ENCODE assay signal across 9 cellular contexts in the genomic region with DNA sequence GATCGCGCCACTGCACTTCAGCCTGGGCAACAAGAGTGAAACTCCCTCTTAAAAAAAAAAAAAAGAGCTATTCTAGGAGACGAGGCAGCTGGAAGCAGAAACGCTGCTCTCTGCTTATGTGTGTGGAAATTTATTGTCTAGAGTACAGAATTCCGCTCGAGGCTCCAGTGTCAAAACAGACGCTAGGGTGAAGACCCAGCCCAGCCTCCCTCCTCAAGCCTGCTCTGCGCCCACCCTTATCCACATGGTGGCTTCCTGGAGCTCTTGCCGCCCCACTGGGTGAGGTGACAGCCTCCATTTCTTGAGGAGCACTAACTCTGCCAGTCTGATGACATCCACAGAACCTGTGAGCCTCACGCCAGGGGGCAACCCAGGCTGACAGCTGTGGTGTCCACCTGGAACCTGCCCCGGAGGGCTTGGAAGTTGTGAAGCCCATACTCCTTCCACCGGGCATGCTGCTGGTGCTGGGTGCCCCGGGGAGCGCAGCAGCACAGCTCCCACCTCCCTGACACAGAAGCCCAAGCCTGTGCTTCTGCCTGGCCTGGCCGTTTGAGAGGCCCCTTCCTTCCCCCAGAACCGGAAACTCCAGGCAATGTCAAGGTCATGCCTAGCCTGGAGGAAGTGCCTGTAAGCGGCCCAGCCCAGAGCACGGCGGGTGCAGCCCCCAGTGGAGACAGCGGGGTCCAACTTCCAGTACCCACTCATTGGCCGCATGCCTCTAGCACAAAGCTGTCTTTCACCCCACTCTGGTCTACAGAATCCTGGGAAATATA. TPM values are rescaled to one million over a fixed set of nuclear protein-coding genes. Genes with fewer than 3 reads are reported as not detected.
A peak's percentile ranks its signal among the peaks of the same experiment; 100 is the strongest.
DNase-seq lines count a peak whose midpoint lies in the region; ATAC-seq and TF ChIP-seq lines count a peak whose summit lies in the region.
"Had no signal": no experiment of that assay in that cellular context is flagged by ENCODE, and none has a peak within 500 bp of the region (broad histone marks: within the 10 kb centered on the region; RNA-seq: fewer than 3 reads in every experiment).

No MANE protein-coding gene starts in this region.

- no peak for TF ChIP-seq CTCF in SK-N-SH (IDR thresholded peaks at IDR 0.05)

- no peaks in the 10 kb centered on the region for H3F3A ChIP-seq in SK-N-SH (replicated peaks; ENCODE audit: insufficient read depth)

- CTCF ChIA-PET in SK-N-SH (lab: Yijun Ruan, JAX) = interaction anchor here (0.9 to 6.3 kb wide), 23 partner anchors 13 to 952 kb away, joined by 3 to 33 read pairs (median 4); no protein-coding TSS in a partner anchor

- whole genome bisulfite sequencing in SK-N-SH (ENCODE audit: low lambda C conversion rate) = 83% methylated on average over 11 of the region's 21 CpGs
- WGBS in right cardiac atrium = 28% methylated on average over 21 of the region's 21 CpGs

- no peak overlapping the region for H3K4me3 ChIP-seq in SK-N-SH (ENCODE audit: low read depth in 2 of 2, low read length in 1 of 2)
- H3K4me3 ChIP-seq in right cardiac atrium (ENCODE audit: low read length) = no peak overlapping the region
- peak overlapping the region in 2 of 3 donors; percentile 23 to 49 for H3K4me3 ChIP-seq in skeletal muscle tissue (ENCODE audit: low read length in 3 of 3)

- intact Hi-C loops in right cardiac atrium (cut with DNase I) = loop anchor here in 1 of 4 donors (10.0 kb wide), 1 partner anchor 147 kb away; a partner anchor contains a TSS

- TF ChIP-seq RAD21 in SK-N-SH (IDR thresholded peaks at IDR 0.05; ENCODE audit: low read length) = no peak

- H3K9me3 ChIP-seq in SK-N-SH (no peaks in the 10 kb centered on the region), right cardiac atrium (ENCODE audit: control insufficient read depth, low read length) (no peaks in the 10 kb centered on the region), skeletal muscle tissue (ENCODE audit: control insufficient read depth in 3 of 3, low read length in 3 of 3) (no peaks in the 10 kb centered on the region)

- in situ Hi-C loops in KBM-7 (cut with MboI; ENCODE audit: low pct_unique_long_range_greater_than_20kb, low sequenced_read_pairs) = no loop called here

- peaks cover 0 to 97% of the 10 kb centered on the region in 2 experiments; a peak in 2 of 4 replicates for H3K4me1 ChIP-seq in SK-N-SH (ENCODE audit: control insufficient read depth in 1 of 2, insufficient read depth in 2 of 2, low read depth in 1 of 2, low read length in 1 of 2)
- peaks cover 15% of the 10 kb centered on the region for H3K4me1 ChIP-seq in right cardiac atrium (ENCODE audit: control insufficient read depth, insufficient read depth, low read length)
- H3K4me1 ChIP-seq in skeletal muscle tissue (ENCODE audit: control insufficient read depth in 3 of 3, insufficient read depth in 3 of 3, low read length in 3 of 3) = peaks cover 45 to 46% (median 46%) of the 10 kb centered on the region in 3 donors

- no peak for TF ChIP-seq EP300 in SK-N-SH (IDR thresholded peaks at IDR 0.05; ENCODE audit: borderline replicate concordance in 1 of 2, low read depth in 1 of 2, low read length in 1 of 2)

- DNase-seq in KBM-7 (peak; percentile 83), SK-N-SH (peak; percentile 82), right cardiac atrium (peak; percentile 39 to 81 (median 75))
- DNase-seq in activated CD4-positive, alpha-beta T cell treated with anti-CD3 and anti-CD28 coated beads, Interleukin-2, amount 50 U/mL, for 4 hours = no peak
- no peak for DNase-seq in activated CD8-positive, alpha-beta memory T cell treated with anti-CD3 and anti-CD28 coated beads for 24 hours
- DNase-seq: stimulated activated naive CD8-positive, alpha-beta T cell treated with anti-CD3 and anti-CD28 coated beads, Interleukin-15, amount 100 ng/mL, for 72 hours had no signal

- H4K20me1 ChIP-seq in SK-N-SH (ENCODE audit: insufficient read depth) = no peaks in the 10 kb centered on the region

- no peaks in the 10 kb centered on the region for H3K79me2 ChIP-seq in SK-N-SH (ENCODE audit: insufficient read depth)

- no peaks in the 10 kb centered on the region for H3K9me2 ChIP-seq in SK-N-SH

- H3K27ac ChIP-seq in SK-N-SH (ENCODE audit: low read depth in 2 of 2, low read length in 1 of 2) (peak overlapping the region in 1 of 2 experiments; percentile 99; a peak in 3 of 4 replicates), right cardiac atrium (ENCODE audit: low read length) (peak overlapping the region; percentile 10), skeletal muscle tissue (ENCODE audit: low read depth, low read length) (peak overlapping the region; percentile 82)

- H3K4me2 ChIP-seq in SK-N-SH = no peak overlapping the region

- H2AFZ ChIP-seq in SK-N-SH (ENCODE audit: low read depth) = 0 out of 2 replicates have a peak overlapping the region, but pooled peaks have one; percentile 11

- H3K9ac ChIP-seq in SK-N-SH = no peak overlapping the region
- peak overlapping the region in 1 of 3 donors; percentile 40 for H3K9ac ChIP-seq in skeletal muscle tissue (ENCODE audit: low read depth in 1 of 3, low read length in 3 of 3)

- POLR2A ChIA-PET in SK-N-SH (lab: Yijun Ruan, JAX) = interaction anchor here (0.5 to 5.1 kb wide), 36 partner anchors 14 to 565 kb away, joined by 3 to 103 read pairs (median 6); a partner anchor contains a TSS

- no peaks in the 10 kb centered on the region for H3K27me3 ChIP-seq in SK-N-SH (ENCODE audit: insufficient read depth)
- H3K27me3 ChIP-seq in right cardiac atrium (ENCODE audit: control insufficient read depth, insufficient read depth) = no peaks in the 10 kb centered on the region
- H3K27me3 ChIP-seq in skeletal muscle tissue (ENCODE audit: control insufficient read depth in 3 of 3, insufficient read depth in 3 of 3, low read length in 3 of 3) = peaks cover 5 to 42% (median 39%) of the 10 kb centered on the region in 3 donors

- ATAC-seq in right cardiac atrium (peak; percentile 65 to 73), HG03135 (IDR thresholded peaks at IDR 0.05; ENCODE audit: unreplicated experiment) (no peak)

- H3K36me3 ChIP-seq in SK-N-SH (replicated peaks in 1 of 2; ENCODE audit: control insufficient read depth in 1 of 2, insufficient read depth in 2 of 2, low read length in 1 of 2) (no peaks in the 10 kb centered on the region), skeletal muscle tissue (ENCODE audit: control insufficient read depth in 3 of 3, insufficient read depth in 3 of 3, low read length in 3 of 3) (no peaks in the 10 kb centered on the region)

TF ChIP-seq in SK-N-SH, 30 proteins besides CTCF, POLR2A, EP300 and RAD21 (continues in another document):
- TF ChIP-seq SMC3 (IDR thresholded peaks at IDR 0.05; ENCODE audit: low read depth, low read length) (no peak), TCF12 (IDR thresholded peaks at IDR 0.05) (no peak), RCOR1 (IDR thresholded peaks at IDR 0.05; ENCODE audit: low read length) (no peak), FOSL2 (IDR thresholded peaks at IDR 0.05; ENCODE audit: borderline replicate concordance, low read depth) (no peak), FOXM1 (IDR thresholded peaks at IDR 0.05; ENCODE audit: low read depth) (no peak), YY1 (IDR thresholded peaks at IDR 0.05; ENCODE audit: low read depth) (no peak), NFIC (IDR thresholded peaks at IDR 0.05; ENCODE audit: borderline replicate concordance) (no peak), FOXJ3 (CRISPR knock-in tag; IDR thresholded peaks at IDR 0.05) (no peak), GABPA (IDR thresholded peaks at IDR 0.05; ENCODE audit: low read depth) (no peak), RFX5 (IDR thresholded peaks at IDR 0.05; ENCODE audit: low read length) (no peak), SIN3A (IDR thresholded peaks at IDR 0.05; ENCODE audit: borderline replicate concordance, low read depth, low read length) (no peak)
- TF ChIP-seq, protein P1, sequence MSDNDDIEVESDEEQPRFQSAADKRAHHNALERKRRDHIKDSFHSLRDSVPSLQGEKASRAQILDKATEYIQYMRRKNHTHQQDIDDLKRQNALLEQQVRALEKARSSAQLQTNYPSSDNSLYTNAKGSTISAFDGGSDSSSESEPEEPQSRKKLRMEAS (IDR thresholded peaks at IDR 0.05; ENCODE audit: low read depth) = no peak
- TF ChIP-seq, protein P2, sequence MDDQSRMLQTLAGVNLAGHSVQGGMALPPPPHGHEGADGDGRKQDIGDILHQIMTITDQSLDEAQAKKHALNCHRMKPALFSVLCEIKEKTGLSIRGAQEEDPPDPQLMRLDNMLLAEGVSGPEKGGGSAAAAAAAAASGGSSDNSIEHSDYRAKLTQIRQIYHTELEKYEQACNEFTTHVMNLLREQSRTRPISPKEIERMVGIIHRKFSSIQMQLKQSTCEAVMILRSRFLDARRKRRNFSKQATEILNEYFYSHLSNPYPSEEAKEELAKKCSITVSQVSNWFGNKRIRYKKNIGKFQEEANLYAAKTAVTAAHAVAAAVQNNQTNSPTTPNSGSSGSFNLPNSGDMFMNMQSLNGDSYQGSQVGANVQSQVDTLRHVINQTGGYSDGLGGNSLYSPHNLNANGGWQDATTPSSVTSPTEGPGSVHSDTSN (IDR thresholded peaks at IDR 0.05) = no peak
- TF ChIP-seq, protein P3, sequence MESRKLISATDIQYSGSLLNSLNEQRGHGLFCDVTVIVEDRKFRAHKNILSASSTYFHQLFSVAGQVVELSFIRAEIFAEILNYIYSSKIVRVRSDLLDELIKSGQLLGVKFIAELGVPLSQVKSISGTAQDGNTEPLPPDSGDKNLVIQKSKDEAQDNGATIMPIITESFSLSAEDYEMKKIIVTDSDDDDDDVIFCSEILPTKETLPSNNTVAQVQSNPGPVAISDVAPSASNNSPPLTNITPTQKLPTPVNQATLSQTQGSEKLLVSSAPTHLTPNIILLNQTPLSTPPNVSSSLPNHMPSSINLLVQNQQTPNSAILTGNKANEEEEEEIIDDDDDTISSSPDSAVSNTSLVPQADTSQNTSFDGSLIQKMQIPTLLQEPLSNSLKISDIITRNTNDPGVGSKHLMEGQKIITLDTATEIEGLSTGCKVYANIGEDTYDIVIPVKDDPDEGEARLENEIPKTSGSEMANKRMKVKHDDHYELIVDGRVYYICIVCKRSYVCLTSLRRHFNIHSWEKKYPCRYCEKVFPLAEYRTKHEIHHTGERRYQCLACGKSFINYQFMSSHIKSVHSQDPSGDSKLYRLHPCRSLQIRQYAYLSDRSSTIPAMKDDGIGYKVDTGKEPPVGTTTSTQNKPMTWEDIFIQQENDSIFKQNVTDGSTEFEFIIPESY (IDR thresholded peaks at IDR 0.05; ENCODE audit: borderline replicate concordance, low read depth) = no peak
- TF ChIP-seq, protein P4, sequence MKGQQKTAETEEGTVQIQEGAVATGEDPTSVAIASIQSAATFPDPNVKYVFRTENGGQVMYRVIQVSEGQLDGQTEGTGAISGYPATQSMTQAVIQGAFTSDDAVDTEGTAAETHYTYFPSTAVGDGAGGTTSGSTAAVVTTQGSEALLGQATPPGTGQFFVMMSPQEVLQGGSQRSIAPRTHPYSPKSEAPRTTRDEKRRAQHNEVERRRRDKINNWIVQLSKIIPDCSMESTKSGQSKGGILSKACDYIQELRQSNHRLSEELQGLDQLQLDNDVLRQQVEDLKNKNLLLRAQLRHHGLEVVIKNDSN (IDR thresholded peaks at IDR 0.05; ENCODE audit: borderline replicate concordance, low read depth) = no peak

RNA-seq across cellular contexts. Expression of a gene that starts 49.4 kb away (rescaled TPM):
- polyA plus RNA-seq in SK-N-SH (2012; rRNA removed) = 1.2 and 1.7 TPM in 2 replicates
- polyA plus RNA-seq in SK-N-SH (2012; cell fraction: cytosol; rRNA removed) = 1.7 and 2.8 TPM in 2 replicates
- 0.73 and 0.87 TPM in 2 replicates for polyA plus RNA-seq in SK-N-SH (2012; cell fraction: nucleus; rRNA removed)
- not detected for total RNA-seq in right cardiac atrium
- polyA plus RNA-seq in right cardiac atrium = 0.07 TPM
- 283 TPM for total RNA-seq in skeletal muscle tissue
- total RNA-seq: activated CD8-positive, alpha-beta memory T cell treated with anti-CD3 and anti-CD28 coated beads for 36 hours had no signal

Comparison
In these comparisons a context has a peak if more than half of its experiments do, and no peak if none do; other contexts are left out.
1. DNase-seq: peak in KBM-7 (single experiment), SK-N-SH (single experiment) and right cardiac atrium (3 of 3); none in activated CD4-positive, alpha-beta T cell treated with anti-CD3 and anti-CD28 coated beads, Interleukin-2, amount 50 U/mL, for 4 hours (0 of 2) and activated CD8-positive, alpha-beta memory T cell treated with anti-CD3 and anti-CD28 coated beads for 24 hours (single experiment).
2. H3K4me3 ChIP-seq: peak in skeletal muscle tissue (2 of 3); none in SK-N-SH (0 of 2) and right cardiac atrium (single experiment).
3. RNA of a gene that starts 49.4 kb away (total RNA-seq): 283 TPM in skeletal muscle tissue (single experiment); not detected in right cardiac atrium; every median in the first group is over 100 times any median in the second.